In genomic region chr19:51531349-51532315, GRCh38 we compare ENCODE assay signal across 8 cellular contexts. TPM values are rescaled to one million over a fixed set of nuclear protein-coding genes. Genes with fewer than 3 reads are reported as not detected.
A peak's percentile ranks its signal among the peaks of the same experiment; 100 is the strongest.
DNase-seq lines count a peak whose midpoint lies in the region; ATAC-seq lines count a peak whose summit lies in the region.

Gene SIGLEC6 (minus strand): TSS chr19:51531670. CDS start chr19:51531648, 22 bp downstream.

- peak; percentile 69 for ATAC-seq in GM21529 (IDR thresholded peaks at IDR 0.05; ENCODE audit: unreplicated experiment)
- ATAC-seq in left colon: no peak
- no peak for ATAC-seq in HG03342 (IDR thresholded peaks at IDR 0.05; ENCODE audit: unreplicated experiment)

- DNase-seq in ELF-1 (ENCODE audit: low read depth, low spot score) (peak; percentile 20), SKM-1 (lab: John Stamatoyannopoulos, UW; ENCODE audit: unreplicated experiment) (peak; percentile 48), left colon (peak; percentile 58 to 60), cerebellum (ENCODE audit: low spot score) (no peak), NCI-H128 (lab: John Stamatoyannopoulos, UW; ENCODE audit: unreplicated experiment) (no peak), GM03348 (ENCODE audit: low spot score) (no peak)

- intact Hi-C loops in left colon (cut with DNase I, micrococcal nuclease): no loop called here

RNA-seq across cellular contexts. Expression of gene SIGLEC6, which starts in this region (rescaled TPM):
- total RNA-seq in left colon: 1 to 10 TPM in 1 of 2 donors, under 1 TPM in 1; 0.85 to 2.7 TPM
- total RNA-seq in cerebellum: not detected

Comparison
In these comparisons a context has a peak if more than half of its experiments do, and no peak if none do; other contexts are left out.
1. DNase-seq: peak in ELF-1 (single experiment), SKM-1 (single experiment) and left colon (2 of 2); none in cerebellum (single experiment), NCI-H128 (single experiment) and GM03348 (single experiment).